In genomic region chr17:2035549-2036490, GRCh38 we compare ENCODE assay signal across 27 cellular contexts. TPM values are rescaled to one million over a fixed set of nuclear protein-coding genes. Genes with fewer than 3 reads are reported as not detected.
A peak's percentile ranks its signal among the peaks of the same experiment; 100 is the strongest.
DNase-seq lines count a peak whose midpoint lies in the region; ATAC-seq, FAIRE-seq and TF ChIP-seq lines count a peak whose summit lies in the region.
"Had no signal": no experiment of that assay in that cellular context is flagged by ENCODE, and none has a peak within 500 bp of the region (broad histone marks: within the 10 kb centered on the region; RNA-seq: fewer than 3 reads in every experiment).

No MANE protein-coding gene starts in this region.

- H3F3A ChIP-seq in neural progenitor cell (ENCODE audit: low read depth), result no peaks in the 10 kb centered on the region

- H3K79me2 ChIP-seq in astrocyte (ENCODE audit: insufficient read depth, low read length), result peaks cover 11% of the 10 kb centered on the region
- no peaks in the 10 kb centered on the region for H3K79me2 ChIP-seq in neural progenitor cell (ENCODE audit: low read depth)

- no peak overlapping the region for H3K4me2 ChIP-seq in astrocyte (ENCODE audit: low read length)
- H3K4me2 ChIP-seq in neural progenitor cell, result no peak overlapping the region
- H3K4me2 ChIP-seq: SK-N-SH had no signal

- H3K4me1 ChIP-seq in astrocyte (ENCODE audit: insufficient read depth, low read length) (peaks cover 7% of the 10 kb centered on the region), neural progenitor cell (peaks cover 11% of the 10 kb centered on the region)

- no peaks in the 10 kb centered on the region for H3K9me3 ChIP-seq in astrocyte (ENCODE audit: insufficient read depth, low read depth, low read length)
- no peaks in the 10 kb centered on the region for H3K9me3 ChIP-seq in neural progenitor cell (ENCODE audit: low read depth)
- H3K9me3 ChIP-seq: BLaER1 treated with 17β-estradiol and CSF1 and Interleukin-3, amounts not matched to agents 10 nM and 100 nM; Peyer's patch; SK-N-SH had no signal

- H3K36me3 Mint-ChIP-seq in HFFc6 (ENCODE audit: low read depth), result peaks cover 28% of the 10 kb centered on the region
- H3K36me3 Mint-ChIP-seq in astrocyte (ENCODE audit: low read depth, unreplicated experiment), result peaks cover 16% of the 10 kb centered on the region
- peaks cover 10% of the 10 kb centered on the region for H3K36me3 Mint-ChIP-seq in neural progenitor cell

- DNase-seq in NCI-H2171 treated with DMSO at 0.1 percent for 48 hours (lab: John Stamatoyannopoulos, UW), result peak; percentile 39
- DNase-seq in NCI-H2171 (lab: John Stamatoyannopoulos, UW), result no peak
- DNase-seq in HFFc6, result no peak
- no peak for DNase-seq in astrocyte (ENCODE audit: low read depth)
- DNase-seq in neural progenitor cell (ENCODE audit: low spot score), result no peak
- DNase-seq in NK-92 treated with Interleukin-12 subunit alpha and Interleukin-12 subunit beta, amount 100 ng/mL, for 24 hours (lab: John Stamatoyannopoulos, UW), result no peak
- DNase-seq: 8988T; AML-193; CD4-positive, alpha-beta T cell; DMS53; NCI-H1105 treated with DMSO at 0.1 percent for 48 hours; NCI-H146; NCI-H1930; NCI-H2107; NCI-H510A; OCI-M1; Peyer's patch; SK-N-SH; SW 1271 had no signal

- peak overlapping the region; percentile 52 for H3K27ac Mint-ChIP-seq in HFFc6
- peak overlapping the region; percentile 53 for H3K27ac Mint-ChIP-seq in astrocyte (ENCODE audit: unreplicated experiment)
- peak overlapping the region; percentile 31 for H3K27ac Mint-ChIP-seq in neural progenitor cell
- H3K27ac Mint-ChIP-seq: CD4-positive, alpha-beta T cell; T-helper 1 cell treated with Interleukin-12 subunit alpha and Interleukin-12 subunit beta and Interleukin-4 antibody, amounts not matched to agents 30 μg/mL and 1 μg/mL, for 36 hours had no signal

- H3K9me3 Mint-ChIP-seq in HFFc6 (no peaks in the 10 kb centered on the region), astrocyte (ENCODE audit: unreplicated experiment) (no peaks in the 10 kb centered on the region), neural progenitor cell (no peaks in the 10 kb centered on the region)
- H3K9me3 Mint-ChIP-seq: CD4-positive, alpha-beta T cell; T-helper 1 cell treated with Interleukin-12 subunit alpha and Interleukin-12 subunit beta and Interleukin-4 antibody, amounts not matched to agents 30 μg/mL and 1 μg/mL, for 36 hours had no signal

- FAIRE-seq in astrocyte (lab: Jason Lieb, UNC), result no peak
- FAIRE-seq: D721Med, G401.6, H54 had no signal

- no peaks in the 10 kb centered on the region; the same call in none of the 2 replicates for H3K27me3 Mint-ChIP-seq in HFFc6 (ENCODE audit: insufficient read depth)
- no peaks in the 10 kb centered on the region for H3K27me3 Mint-ChIP-seq in astrocyte (ENCODE audit: low read depth, unreplicated experiment)
- H3K27me3 Mint-ChIP-seq in neural progenitor cell (ENCODE audit: insufficient read depth, low read depth), result peaks cover 7% of the 10 kb centered on the region
- H3K27me3 Mint-ChIP-seq: CD4-positive, alpha-beta T cell had no signal

- H3K27ac ChIP-seq in astrocyte (ENCODE audit: low read depth, low read length) (no peak overlapping the region), neural progenitor cell (no peak overlapping the region)
- H3K27ac ChIP-seq: HL-60, Peyer's patch had no signal

- H4K20me1 ChIP-seq in astrocyte (ENCODE audit: insufficient read depth, low read length) (peaks cover 4% of the 10 kb centered on the region), neural progenitor cell (ENCODE audit: low read depth) (no peaks in the 10 kb centered on the region)

- H3K27me3 ChIP-seq in astrocyte (ENCODE audit: insufficient read depth, low read length), result no peaks in the 10 kb centered on the region
- H3K27me3 ChIP-seq in neural progenitor cell, result no peaks in the 10 kb centered on the region
- H3K27me3 ChIP-seq: BLaER1 treated with 17β-estradiol and CSF1 and Interleukin-3, amounts not matched to agents 10 nM and 100 nM; Peyer's patch had no signal

- TF ChIP-seq CTCF in HFFc6 (IDR thresholded peaks at IDR 0.05), result no peak
- no peak for TF ChIP-seq CTCF in astrocyte (IDR thresholded peaks at IDR 0.05; ENCODE audit: insufficient read depth, low read depth, low read length)
- TF ChIP-seq CTCF in neural progenitor cell (IDR thresholded peaks at IDR 0.05), result no peak

- peak overlapping the region; percentile 17 for H3K4me3 Mint-ChIP-seq in HFFc6
- no peak overlapping the region for H3K4me3 Mint-ChIP-seq in astrocyte (ENCODE audit: unreplicated experiment)
- H3K4me3 Mint-ChIP-seq in neural progenitor cell, result no peak overlapping the region
- H3K4me3 Mint-ChIP-seq: CD4-positive, alpha-beta T cell; T-helper 1 cell treated with Interleukin-12 subunit alpha and Interleukin-12 subunit beta and Interleukin-4 antibody, amounts not matched to agents 30 μg/mL and 1 μg/mL, for 36 hours had no signal

- H2AFZ ChIP-seq in astrocyte (ENCODE audit: low read depth, low read length) (no peak overlapping the region), neural progenitor cell (replicated peaks) (no peak overlapping the region)

- H3K4me1 Mint-ChIP-seq in HFFc6 (ENCODE audit: low read depth) (peaks cover 39% of the 10 kb centered on the region), astrocyte (ENCODE audit: low read depth, unreplicated experiment) (peaks cover 9% of the 10 kb centered on the region), neural progenitor cell (peaks cover 47% of the 10 kb centered on the region)

- ATAC-seq in HG03039 (IDR thresholded peaks at IDR 0.05; ENCODE audit: unreplicated experiment), result no peak
- ATAC-seq in GM18520 (IDR thresholded peaks at IDR 0.05; ENCODE audit: unreplicated experiment), result no peak

- H3K4me3 ChIP-seq in astrocyte (ENCODE audit: insufficient read depth, low read depth, low read length) (no peak overlapping the region), neural progenitor cell (no peak overlapping the region)
- H3K4me3 ChIP-seq: Peyer's patch had no signal

- H3K9ac ChIP-seq in astrocyte (ENCODE audit: low read length) (no peak overlapping the region), neural progenitor cell (no peak overlapping the region)
- H3K9ac ChIP-seq: SK-N-SH had no signal

- H3K36me3 ChIP-seq in astrocyte (ENCODE audit: insufficient read depth, low read length) (peaks cover 8% of the 10 kb centered on the region), neural progenitor cell (no peaks in the 10 kb centered on the region)

RNA-seq across cellular contexts. Expression of gene DPH1, which starts 5.9 kb away (rescaled TPM):
- 10 to 100 TPM; 65.9 to 81.6 (median 71.8) TPM for total RNA-seq in HFFc6 (2021; fragmentation: NEBNext Ultra II Directional; extraction: Animal tissue kit (Norgen Biotek cat#: 25700))
- total RNA-seq in astrocyte (25.8 and 26.7 TPM in 2 replicates), neural progenitor cell (ENCODE audit: low replicate concordance) (21.1 and 28.0 TPM in 2 replicates)

RNA-seq across cellular contexts. Expression of gene OVCA2, which starts 6.0 kb away (rescaled TPM):
- total RNA-seq in HFFc6 (2021; fragmentation: NEBNext Ultra II Directional; extraction: Animal tissue kit (Norgen Biotek cat#: 25700)), result 10 to 100 TPM; 39.5 to 44.3 (median 41.7) TPM
- total RNA-seq in astrocyte (32.8 and 36.8 TPM in 2 replicates), neural progenitor cell (ENCODE audit: low replicate concordance) (5.4 and 23.1 TPM in 2 replicates)

RNA-seq across cellular contexts. Expression of gene RTN4RL1, which starts 10.7 kb away (rescaled TPM):
- under 1 TPM; 0.33 to 0.60 (median 0.39) TPM for total RNA-seq in HFFc6 (2021; fragmentation: NEBNext Ultra II Directional; extraction: Animal tissue kit (Norgen Biotek cat#: 25700))
- total RNA-seq in astrocyte, result 0.65 and 0.77 TPM in 2 replicates
- 3.4 and 7.2 TPM in 2 replicates for total RNA-seq in neural progenitor cell (ENCODE audit: low replicate concordance)
- total RNA-seq: Peyer's patch had no signal

RNA-seq across cellular contexts. Expression of gene HIC1, which starts 19.1 kb away (rescaled TPM):
- 10 to 100 TPM; 42.7 to 51.9 (median 48.0) TPM for total RNA-seq in HFFc6 (2021; fragmentation: NEBNext Ultra II Directional; extraction: Animal tissue kit (Norgen Biotek cat#: 25700))
- 9.0 and 14.5 TPM in 2 replicates for total RNA-seq in astrocyte
- total RNA-seq in neural progenitor cell (ENCODE audit: low replicate concordance), result 0.62 TPM in 1 of 2 replicates, not detected in the other
